24 cellular contexts compared by ENCODE assay signal in genomic region chr1:43445618-43446387, GRCh38. TPM values are rescaled to one million over a fixed set of nuclear protein-coding genes. Genes with fewer than 3 reads are reported as not detected.
DNase-seq lines count a peak whose midpoint lies in the region; TF ChIP-seq lines count a peak whose summit lies in the region.
"Had no signal": no experiment of that assay in that cellular context is flagged by ENCODE, and none has a peak within 500 bp of the region (broad histone marks: within the 10 kb centered on the region; RNA-seq: fewer than 3 reads in every experiment).

No MANE protein-coding gene starts in this region.

- H3K4me3 ChIP-seq in endodermal cell (ENCODE audit: low read length) (no peak overlapping the region), thyroid gland (replicated peaks in 1 of 3) (no peak overlapping the region)
- H3K4me3 ChIP-seq: adrenal gland, dorsolateral prefrontal cortex, prostate gland, skin epidermis, upper lobe of right lung had no signal

- intact Hi-C loops in posterior vena cava (cut with DNase I), result no loop called here
- intact Hi-C loops in thyroid gland (cut with DNase I), result no loop called here

- H3K27me3 Mint-ChIP-seq in T-helper 2 cell treated with Interferon-gamma antibody and Interleukin-4, amounts not matched to agents 5 μg/mL and 100 μg/mL, for 36 hours (ENCODE audit: low read depth), result no peaks in the 10 kb centered on the region
- no peaks in the 10 kb centered on the region for H3K27me3 Mint-ChIP-seq in endodermal cell (ENCODE audit: insufficient read depth)
- H3K27me3 Mint-ChIP-seq in activated naive CD8-positive, alpha-beta T cell treated with anti-CD3 and anti-CD28 coated beads for 36 hours, result no peaks in the 10 kb centered on the region
- H3K27me3 Mint-ChIP-seq: activated CD4-positive, alpha-beta memory T cell treated with anti-CD3 and anti-CD28 coated beads, Interleukin-2, amount 10 ng/mL, durations not matched to agents 7 days and 5 days; B cell; stimulated activated naive CD8-positive, alpha-beta T cell treated with anti-CD3 and anti-CD28 coated beads, Interleukin-15, amount 100 ng/mL, for 72 hours had no signal

- H3K27me3 ChIP-seq in endodermal cell (ENCODE audit: control insufficient read depth, insufficient read depth, low read length, poor library complexity, severe bottlenecking), result no peaks in the 10 kb centered on the region
- no peaks in the 10 kb centered on the region for H3K27me3 ChIP-seq in thyroid gland
- H3K27me3 ChIP-seq: adrenal gland, dorsolateral prefrontal cortex, upper lobe of right lung had no signal

- H3K4me3 Mint-ChIP-seq in T-helper 2 cell treated with Interferon-gamma antibody and Interleukin-4, amounts not matched to agents 5 μg/mL and 100 μg/mL, for 36 hours, result no peak overlapping the region
- H3K4me3 Mint-ChIP-seq in endodermal cell, result no peak overlapping the region
- H3K4me3 Mint-ChIP-seq in activated naive CD8-positive, alpha-beta T cell treated with anti-CD3 and anti-CD28 coated beads for 36 hours, result no peak overlapping the region
- H3K4me3 Mint-ChIP-seq: activated CD4-positive, alpha-beta memory T cell treated with anti-CD3 and anti-CD28 coated beads, Interleukin-2, amount 10 ng/mL, durations not matched to agents 7 days and 5 days; activated T-cell treated with anti-CD3 and anti-CD28 coated beads, Interleukin-2, amount 50 U/mL, for 72 hours; B cell; natural killer cell; stimulated activated naive CD8-positive, alpha-beta T cell treated with anti-CD3 and anti-CD28 coated beads, Interleukin-15, amount 100 ng/mL, for 72 hours had no signal

- TF ChIP-seq CTCF in endodermal cell (conservative IDR thresholded peaks at IDR 0.05), result no peak
- TF ChIP-seq CTCF in thyroid gland (IDR thresholded peaks at IDR 0.05), result no peak

- H3K4me1 Mint-ChIP-seq in T-helper 2 cell treated with Interferon-gamma antibody and Interleukin-4, amounts not matched to agents 5 μg/mL and 100 μg/mL, for 36 hours (ENCODE audit: low read depth), result no peaks in the 10 kb centered on the region
- peaks cover 18% of the 10 kb centered on the region for H3K4me1 Mint-ChIP-seq in endodermal cell
- H3K4me1 Mint-ChIP-seq in activated naive CD8-positive, alpha-beta T cell treated with anti-CD3 and anti-CD28 coated beads for 36 hours, result no peaks in the 10 kb centered on the region
- H3K4me1 Mint-ChIP-seq: activated CD4-positive, alpha-beta memory T cell treated with anti-CD3 and anti-CD28 coated beads, Interleukin-2, amount 10 ng/mL, durations not matched to agents 7 days and 5 days; B cell; stimulated activated naive CD8-positive, alpha-beta T cell treated with anti-CD3 and anti-CD28 coated beads, Interleukin-15, amount 100 ng/mL, for 72 hours had no signal

- H3K27ac Mint-ChIP-seq in T-helper 2 cell treated with Interferon-gamma antibody and Interleukin-4, amounts not matched to agents 5 μg/mL and 100 μg/mL, for 36 hours, result peak overlapping the region; percentile 46
- H3K27ac Mint-ChIP-seq in endodermal cell, result no peak overlapping the region
- no peak overlapping the region for H3K27ac Mint-ChIP-seq in activated naive CD8-positive, alpha-beta T cell treated with anti-CD3 and anti-CD28 coated beads for 36 hours
- H3K27ac Mint-ChIP-seq: activated CD4-positive, alpha-beta memory T cell treated with anti-CD3 and anti-CD28 coated beads, Interleukin-2, amount 10 ng/mL, durations not matched to agents 7 days and 5 days; B cell; stimulated activated naive CD8-positive, alpha-beta T cell treated with anti-CD3 and anti-CD28 coated beads, Interleukin-15, amount 100 ng/mL, for 72 hours had no signal

- H3K36me3 ChIP-seq in endodermal cell (ENCODE audit: control insufficient read depth, insufficient read depth, low read length) (peaks cover 60% of the 10 kb centered on the region), thyroid gland (peaks cover 81 to 84% of the 10 kb centered on the region in 2 donors)

- WGBS in endodermal cell (ENCODE audit: insufficient coverage in 1 of 2, insufficient read length in 1 of 2), 2 experiments, result 92% methylated on average over 2 to 10 of the region's 10 CpGs
- WGBS in thyroid gland, 2 donors, result 97% methylated on average over 10 of the region's 10 CpGs

- H3K9ac ChIP-seq in endodermal cell (ENCODE audit: extremely low read depth, low read length, poor library complexity, severe bottlenecking), result no peak overlapping the region

- no peaks in the 10 kb centered on the region for H3K9me3 ChIP-seq in endodermal cell (ENCODE audit: control insufficient read depth, low read length)
- H3K9me3 ChIP-seq in thyroid gland, result no peaks in the 10 kb centered on the region
- H3K9me3 ChIP-seq: adrenal gland, prostate gland, upper lobe of right lung had no signal

- H3K36me3 Mint-ChIP-seq in T-helper 2 cell treated with Interferon-gamma antibody and Interleukin-4, amounts not matched to agents 5 μg/mL and 100 μg/mL, for 36 hours (ENCODE audit: low read depth), result peaks cover 51% of the 10 kb centered on the region
- H3K36me3 Mint-ChIP-seq in endodermal cell (ENCODE audit: low read depth), result peaks cover 86% of the 10 kb centered on the region
- peaks cover 12% of the 10 kb centered on the region for H3K36me3 Mint-ChIP-seq in activated naive CD8-positive, alpha-beta T cell treated with anti-CD3 and anti-CD28 coated beads for 36 hours

- TF ChIP-seq POLR2A in thyroid gland (IDR thresholded peaks at IDR 0.05), result no peak

- H3K4me1 ChIP-seq in endodermal cell (ENCODE audit: control insufficient read depth, insufficient read depth, low read length) (no peaks in the 10 kb centered on the region), thyroid gland (no peaks in the 10 kb centered on the region)
- H3K4me1 ChIP-seq: prostate gland, upper lobe of right lung had no signal

- H3K9me3 Mint-ChIP-seq in T-helper 2 cell treated with Interferon-gamma antibody and Interleukin-4, amounts not matched to agents 5 μg/mL and 100 μg/mL, for 36 hours, result no peaks in the 10 kb centered on the region
- no peaks in the 10 kb centered on the region for H3K9me3 Mint-ChIP-seq in endodermal cell
- no peaks in the 10 kb centered on the region for H3K9me3 Mint-ChIP-seq in activated naive CD8-positive, alpha-beta T cell treated with anti-CD3 and anti-CD28 coated beads for 36 hours
- H3K9me3 Mint-ChIP-seq: activated CD4-positive, alpha-beta memory T cell treated with anti-CD3 and anti-CD28 coated beads, Interleukin-2, amount 10 ng/mL, durations not matched to agents 7 days and 5 days; activated T-cell treated with anti-CD3 and anti-CD28 coated beads, Interleukin-2, amount 50 U/mL, for 72 hours; natural killer cell; stimulated activated naive CD8-positive, alpha-beta T cell treated with anti-CD3 and anti-CD28 coated beads, Interleukin-15, amount 100 ng/mL, for 72 hours had no signal

- no peak for DNase-seq in T-helper 2 cell treated with Interferon-gamma antibody and Interleukin-4, amounts not matched to agents 5 μg/mL and 100 μg/mL, for 36 hours (ENCODE audit: low spot score)
- DNase-seq in T-helper 2 cell (no peak), EH (ENCODE audit: low read depth) (peak; percentile 47), endodermal cell (peak; percentile 29), posterior vena cava (ENCODE audit: low spot score) (peak; percentile 58), caudate nucleus (lab: John Stamatoyannopoulos, UW) (no peak), thyroid gland (no peak)
- DNase-seq in activated naive CD8-positive, alpha-beta T cell treated with anti-CD3 and anti-CD28 coated beads for 36 hours, result no peak
- DNase-seq: activated CD4-positive, alpha-beta memory T cell treated with anti-CD3 and anti-CD28 coated beads, Interleukin-2, amount 10 ng/mL, durations not matched to agents 7 days and 5 days; activated T-cell treated with anti-CD3 and anti-CD28 coated beads, Interleukin-2, amount 50 U/mL, for 72 hours; foreskin melanocyte; GDM1; natural killer cell; NCI-H1105; NCI-H2081 treated with DMSO at 0.1 percent for 48 hours; stimulated activated CD4-positive, alpha-beta T cell treated with anti-CD3 and anti-CD28 coated beads, Interleukin-4, amount 100 ng/mL, for 24 hours; upper lobe of right lung had no signal

- no peak overlapping the region for H3K27ac ChIP-seq in endodermal cell (ENCODE audit: low read depth, low read length)
- no peak overlapping the region for H3K27ac ChIP-seq in caudate nucleus (ENCODE audit: low read depth, low read length)
- H3K27ac ChIP-seq in thyroid gland, result no peak overlapping the region
- H3K27ac ChIP-seq: adrenal gland, prostate gland, skin epidermis, upper lobe of right lung had no signal

RNA-seq across cellular contexts. Expression of gene HYI, which starts 7.9 kb away (rescaled TPM):
- total RNA-seq in endodermal cell (10 to 100 TPM; 34.4 to 34.8 TPM), posterior vena cava (10 to 100 TPM; 27.6 to 28.8 TPM), thyroid gland (10 to 100 TPM; 50.6 to 92.9 (median 65.6) TPM)
- polyA plus RNA-seq in endodermal cell (2013, experiment 1 of 2), result 29.7 TPM
- polyA plus RNA-seq in endodermal cell (2013, experiment 2 of 2), result 25.6 TPM
- total RNA-seq in activated naive CD8-positive, alpha-beta T cell treated with anti-CD3 and anti-CD28 coated beads for 36 hours, result 1 to 10 TPM; 4.3 to 5.6 TPM
- total RNA-seq: A172 had no signal

RNA-seq across cellular contexts. Expression of gene SZT2, which starts 56.1 kb away (rescaled TPM):
- total RNA-seq in endodermal cell, result 10 to 100 TPM; 55.6 to 59.7 TPM
- 13.6 TPM for polyA plus RNA-seq in endodermal cell (2013, experiment 1 of 2)
- 12.3 TPM for polyA plus RNA-seq in endodermal cell (2013, experiment 2 of 2)
- total RNA-seq in posterior vena cava, result 10 to 100 TPM; 43.3 to 45.8 TPM
- total RNA-seq in activated naive CD8-positive, alpha-beta T cell treated with anti-CD3 and anti-CD28 coated beads for 36 hours, result 10 to 100 TPM; 22.4 to 27.6 TPM
- total RNA-seq in thyroid gland, result 100 to 1,000 TPM in 1 of 4 donors, 10 to 100 TPM in 3; 36.1 to 107 (median 58.2) TPM

RNA-seq across cellular contexts. Expression of gene MED8, which starts 56.2 kb away (rescaled TPM):
- total RNA-seq in endodermal cell (10 to 100 TPM; 16.1 to 18.8 TPM), posterior vena cava (10 to 100 TPM; 27.0 to 30.5 TPM), thyroid gland (10 to 100 TPM; 37.7 to 48.6 (median 45.3) TPM)
- 21.9 TPM for polyA plus RNA-seq in endodermal cell (2013, experiment 1 of 2)
- polyA plus RNA-seq in endodermal cell (2013, experiment 2 of 2), result 20.6 TPM
- total RNA-seq in activated naive CD8-positive, alpha-beta T cell treated with anti-CD3 and anti-CD28 coated beads for 36 hours, result 10 to 100 TPM; 34.1 to 35.7 TPM

Comparison
In these comparisons a context has a peak if more than half of its experiments do, and no peak if none do; other contexts are left out.
1. DNase-seq: peak in EH (single experiment), endodermal cell (single experiment) and posterior vena cava (single experiment); none in T-helper 2 cell treated with Interferon-gamma antibody and Interleukin-4, amounts not matched to agents 5 μg/mL and 100 μg/mL, for 36 hours (single experiment), T-helper 2 cell (0 of 5), caudate nucleus (0 of 61), activated naive CD8-positive, alpha-beta T cell treated with anti-CD3 and anti-CD28 coated beads for 36 hours (single experiment) and thyroid gland (0 of 2).
2. RNA of gene HYI, which starts 7.9 kb away (total RNA-seq): 50.6 to 92.9 TPM in thyroid gland, 34.4 to 34.8 TPM in endodermal cell and 27.6 to 28.8 TPM in posterior vena cava; 4.3 to 5.6 TPM in activated naive CD8-positive, alpha-beta T cell treated with anti-CD3 and anti-CD28 coated beads for 36 hours; every median in the first group is over 4 times any median in the second.